8 cellular contexts compared by ENCODE assay signal in genomic region chr1:30379684-30380624, GRCh38.
DNase-seq lines count a peak whose midpoint lies in the region; ATAC-seq and TF ChIP-seq lines count a peak whose summit lies in the region.

No MANE protein-coding gene starts in this region.

- ATAC-seq in activated CD4-positive, CD25-positive, alpha-beta regulatory T cell treated with anti-CD3 and anti-CD28 coated beads, Interleukin-2, amount 50 U/mL, for 24 hours: no peak
- no peak for ATAC-seq in HG03095 (IDR thresholded peaks at IDR 0.05; ENCODE audit: unreplicated experiment)

- peak; percentile 7 for DNase-seq in activated CD4-positive, CD25-positive, alpha-beta regulatory T cell treated with anti-CD3 and anti-CD28 coated beads, Interleukin-2, amount 50 U/mL, for 16 hours (ENCODE audit: low read depth, low spot score)
- peak; percentile 67 for DNase-seq in NCI-H1105 treated with DMSO at 0.1 percent for 48 hours (lab: John Stamatoyannopoulos, UW)
- DNase-seq in SKM-1 treated with dmso at 0.1 percent for 144 hours (lab: John Stamatoyannopoulos, UW; ENCODE audit: unreplicated experiment): peak; percentile 75
- peak; percentile 54 for DNase-seq in astrocyte of the spinal cord (ENCODE audit: low read depth, low spot score)
- peak; percentile 91 for DNase-seq in hepatic stellate cell (ENCODE audit: low spot score)
- peak; percentile 86 for DNase-seq in retina

- H3K4me3 ChIP-seq in astrocyte of the spinal cord (ENCODE audit: low read depth, low read length): no peak overlapping the region

- peak; percentile 83 for TF ChIP-seq CTCF in astrocyte of the spinal cord (IDR thresholded peaks at IDR 0.05; ENCODE audit: low read depth, low read length)

- in situ Hi-C loops in astrocyte of the spinal cord (cut with HindIII; ENCODE audit: low sequenced_read_pairs): no loop called here

Comparison
In these comparisons a context has a peak if more than half of its experiments do, and no peak if none do; other contexts are left out.
1. DNase-seq: peak in every context shown above with its lines; median percentile 91 in hepatic stellate cell; 86 in retina; 75 in SKM-1 treated with dmso at 0.1 percent for 144 hours; 67 in NCI-H1105 treated with DMSO at 0.1 percent for 48 hours; 54 in astrocyte of the spinal cord; 7 in activated CD4-positive, CD25-positive, alpha-beta regulatory T cell treated with anti-CD3 and anti-CD28 coated beads, Interleukin-2, amount 50 U/mL, for 16 hours.